17 cellular contexts compared by ENCODE assay signal in genomic region chr10:111295788-111296187, GRCh38.
"Had no signal": no experiment of that assay in that cellular context is flagged by ENCODE, and none has a peak within 500 bp of the region (broad histone marks: within the 10 kb centered on the region; RNA-seq: fewer than 3 reads in every experiment).

No MANE protein-coding gene starts in this region.

- H3K36me3 ChIP-seq: ascending aorta, ovary, right lobe of liver had no signal

- H2AFZ ChIP-seq: hepatocyte had no signal

- H3K4me3 ChIP-seq: ascending aorta, hepatocyte, ovary, right lobe of liver, smooth muscle cell, testis had no signal

- H3K9me3 ChIP-seq: ascending aorta, ovary, right lobe of liver, testis had no signal

- H3K27me3 ChIP-seq: ascending aorta, hepatocyte, ovary, right lobe of liver, testis had no signal

- H3K9me3 Mint-ChIP-seq: activated naive CD4-positive, alpha-beta T cell treated with anti-CD3 and anti-CD28 coated beads, Interleukin-2, amount 50 U/mL, for 24 hours; stimulated activated memory B cell treated with anti-CD40 and anti-IgM and Interleukin-4, amounts not matched to agents 10 μg/mL and 1 μg/mL and 100 μg/mL, for 72 hours; T-helper 2 cell treated with Interferon-gamma antibody and Interleukin-4, amounts not matched to agents 5 μg/mL and 100 μg/mL, for 36 hours; type B pancreatic cell had no signal

- H3K4me2 ChIP-seq: hepatocyte, smooth muscle cell had no signal

- ATAC-seq: esophagus mucosa; naive thymus-derived CD4-positive, alpha-beta T cell; right lobe of liver; stimulated activated memory B cell treated with anti-CD40 and anti-IgM and Interleukin-4, amounts not matched to agents 10 μg/mL and 1 μg/mL and 100 μg/mL, for 72 hours had no signal

- H3K79me2 ChIP-seq: hepatocyte had no signal

- H3K4me1 Mint-ChIP-seq: activated naive CD4-positive, alpha-beta T cell treated with anti-CD3 and anti-CD28 coated beads, Interleukin-2, amount 50 U/mL, for 24 hours; naive thymus-derived CD4-positive, alpha-beta T cell; stimulated activated memory B cell treated with anti-CD40 and anti-IgM and Interleukin-4, amounts not matched to agents 10 μg/mL and 1 μg/mL and 100 μg/mL, for 72 hours had no signal

- H3K4me3 Mint-ChIP-seq: activated naive CD4-positive, alpha-beta T cell treated with anti-CD3 and anti-CD28 coated beads, Interleukin-2, amount 50 U/mL, for 24 hours; naive thymus-derived CD4-positive, alpha-beta T cell; stimulated activated memory B cell treated with anti-CD40 and anti-IgM and Interleukin-4, amounts not matched to agents 10 μg/mL and 1 μg/mL and 100 μg/mL, for 72 hours; T-helper 2 cell treated with Interferon-gamma antibody and Interleukin-4, amounts not matched to agents 5 μg/mL and 100 μg/mL, for 36 hours; type B pancreatic cell had no signal

- H3K36me3 Mint-ChIP-seq: activated naive CD4-positive, alpha-beta T cell treated with anti-CD3 and anti-CD28 coated beads, Interleukin-2, amount 50 U/mL, for 24 hours; naive thymus-derived CD4-positive, alpha-beta T cell; stimulated activated memory B cell treated with anti-CD40 and anti-IgM and Interleukin-4, amounts not matched to agents 10 μg/mL and 1 μg/mL and 100 μg/mL, for 72 hours; type B pancreatic cell had no signal

- H3K27ac Mint-ChIP-seq: activated naive CD4-positive, alpha-beta T cell treated with anti-CD3 and anti-CD28 coated beads, Interleukin-2, amount 50 U/mL, for 24 hours; naive thymus-derived CD4-positive, alpha-beta T cell; stimulated activated memory B cell treated with anti-CD40 and anti-IgM and Interleukin-4, amounts not matched to agents 10 μg/mL and 1 μg/mL and 100 μg/mL, for 72 hours; T-helper 2 cell treated with Interferon-gamma antibody and Interleukin-4, amounts not matched to agents 5 μg/mL and 100 μg/mL, for 36 hours; type B pancreatic cell had no signal

- H3K4me1 ChIP-seq: ascending aorta, right lobe of liver, testis had no signal

- H3K27ac ChIP-seq: ascending aorta, hepatocyte, ovary, right lobe of liver, testis had no signal

- DNase-seq: activated CD4-positive, alpha-beta T cell treated with anti-CD3 and anti-CD28 coated beads, Interleukin-2, amount 50 U/mL, for 48 hours; activated gamma-delta T cell; effector CD4-positive, alpha-beta T cell; foreskin fibroblast; naive thymus-derived CD4-positive, alpha-beta T cell; ovary; right lobe of liver; stimulated activated CD4-positive, alpha-beta T cell treated with anti-CD3 and anti-CD28 coated beads, Interleukin-4, amount 100 ng/mL, for 1 hour; testis had no signal
